21 cellular contexts compared by ENCODE assay signal in the genomic region with DNA sequence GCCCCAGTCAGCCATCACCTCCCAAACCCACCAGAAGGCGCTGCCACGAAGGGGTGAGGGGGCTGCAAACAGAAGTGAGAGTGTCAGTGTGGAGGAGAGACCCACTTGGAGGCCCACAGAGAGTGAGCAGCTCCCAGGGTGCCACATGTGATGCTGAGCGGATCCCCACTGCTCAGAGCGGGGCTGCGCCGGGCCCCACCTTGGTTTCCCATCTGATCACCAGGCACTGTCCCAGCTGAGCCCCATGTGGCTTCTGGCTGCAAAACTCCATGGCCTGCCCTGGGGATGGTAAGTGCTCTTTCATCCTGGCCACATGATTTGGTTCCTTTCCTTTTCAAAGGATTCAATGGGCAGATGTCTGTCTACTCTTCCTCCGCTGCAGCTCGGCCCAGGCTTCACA. TPM values are rescaled to one million over a fixed set of nuclear protein-coding genes. Genes with fewer than 3 reads are reported as not detected.
A peak's percentile ranks its signal among the peaks of the same experiment; 100 is the strongest.
DNase-seq lines count a peak whose midpoint lies in the region; ATAC-seq, FAIRE-seq and TF ChIP-seq lines count a peak whose summit lies in the region.
"Had no signal": no experiment of that assay in that cellular context is flagged by ENCODE, and none has a peak within 500 bp of the region (broad histone marks: within the 10 kb centered on the region; RNA-seq: fewer than 3 reads in every experiment).

No MANE protein-coding gene starts in this region.

- H3K36me3 Mint-ChIP-seq in neural progenitor cell = peaks cover 1% of the 10 kb centered on the region
- H3K36me3 Mint-ChIP-seq in type B pancreatic cell = no peaks in the 10 kb centered on the region
- H3K36me3 Mint-ChIP-seq: CD8-positive, alpha-beta memory T cell had no signal

- H3K4me1 Mint-ChIP-seq in neural progenitor cell = peaks cover 32% of the 10 kb centered on the region
- H3K4me1 Mint-ChIP-seq in type B pancreatic cell (ENCODE audit: unreplicated experiment) = peaks cover 11% of the 10 kb centered on the region
- H3K4me1 Mint-ChIP-seq: CD8-positive, alpha-beta memory T cell had no signal

- H3F3A ChIP-seq in neural progenitor cell (ENCODE audit: low read depth) = no peaks in the 10 kb centered on the region

- intact Hi-C loops in Right ventricle myocardium inferior (cut with DNase I) = no loop called here
- intact Hi-C loops in heart right ventricle (cut with DNase I) = no loop called here

- no peak overlapping the region for H2BK120ac ChIP-seq in H1 (replicated peaks; ENCODE audit: low read depth, low read length)

- no peak overlapping the region for H2AFZ ChIP-seq in H1 (ENCODE audit: low read length)
- peak overlapping the region; percentile 5 for H2AFZ ChIP-seq in neural progenitor cell (replicated peaks)

- H3K27ac ChIP-seq in heart right ventricle (no peak overlapping the region), H1 (ENCODE audit: low read depth, low read length) (no peak overlapping the region), neural progenitor cell (no peak overlapping the region)
- H3K27ac ChIP-seq: BLaER1 treated with 17β-estradiol and CSF1 and Interleukin-3, amounts not matched to agents 10 nM and 100 nM; RWPE1 had no signal

- CTCF ChIA-PET in H1 (lab: Charles Lee; ENCODE audit: partially characterized antibody) = interaction anchor here (0.8 to 1.7 kb wide), 6 partner anchors 10 to 296 kb away, joined by 3 to 4 read pairs (median 4); no protein-coding TSS in a partner anchor

- H4K5ac ChIP-seq in H1 (ENCODE audit: insufficient read length, low read depth, low read length) = no peak overlapping the region

- H2BK20ac ChIP-seq in H1 (ENCODE audit: low read length) = no peak overlapping the region

- H3K4ac ChIP-seq in H1 (replicated peaks; ENCODE audit: insufficient read length, low read depth, low read length) = no peak overlapping the region

- H3K23ac ChIP-seq in H1 (ENCODE audit: insufficient read length) = no peak overlapping the region

- H3K4me1 ChIP-seq in heart right ventricle (peaks cover 0 to 10% (median 6%) of the 10 kb centered on the region in 9 donors), H1 (replicated peaks in 1 of 4; ENCODE audit: control insufficient read depth in 3 of 4, insufficient read depth in 4 of 4, low read length in 3 of 4) (peaks cover 0 to 16% (median 9%) of the 10 kb centered on the region in 4 experiments; a peak in 6 of 7 replicates), neural progenitor cell (peaks cover 12% of the 10 kb centered on the region)

- H2BK12ac ChIP-seq in H1 (ENCODE audit: low read depth, low read length) = 0 out of 2 replicates have a peak overlapping the region, but pooled peaks have one; percentile 27

- no peak overlapping the region for H2AK5ac ChIP-seq in H1 (ENCODE audit: low read depth, low read length)

- TF ChIP-seq EP300 in H1 (IDR thresholded peaks at IDR 0.05; ENCODE audit: borderline replicate concordance in 1 of 2, low read depth in 2 of 2, low read length in 2 of 2) = no peak

- H3K18ac ChIP-seq in H1 (ENCODE audit: extremely low read depth, low read length) = no peak overlapping the region

- H3K9me3 ChIP-seq in heart right ventricle = no peaks in the 10 kb centered on the region
- no peaks in the 10 kb centered on the region for H3K9me3 ChIP-seq in H1 (ENCODE audit: insufficient read depth in 2 of 2, low read depth in 1 of 2, low read length in 1 of 2)
- no peaks in the 10 kb centered on the region for H3K9me3 ChIP-seq in neural progenitor cell (ENCODE audit: low read depth)
- H3K9me3 ChIP-seq: BLaER1 treated with 17β-estradiol and CSF1 and Interleukin-3, amounts not matched to agents 10 nM and 100 nM had no signal

- no peak overlapping the region for H3K27ac Mint-ChIP-seq in neural progenitor cell
- H3K27ac Mint-ChIP-seq in type B pancreatic cell = no peak overlapping the region
- H3K27ac Mint-ChIP-seq: CD8-positive, alpha-beta memory T cell had no signal

- no peak for TF ChIP-seq POLR2A in H1 (IDR thresholded peaks at IDR 0.05; ENCODE audit: control extremely low read depth in 1 of 2, low read depth in 2 of 2, low read length in 2 of 2)

- peaks cover 14% of the 10 kb centered on the region for H3K27me3 Mint-ChIP-seq in neural progenitor cell (ENCODE audit: insufficient read depth, low read depth)
- no peaks in the 10 kb centered on the region for H3K27me3 Mint-ChIP-seq in type B pancreatic cell

- ATAC-seq in Right ventricle myocardium inferior = no peak
- ATAC-seq in heart right ventricle = no peak
- no peak for ATAC-seq in GM18909 (IDR thresholded peaks at IDR 0.05; ENCODE audit: poor library complexity, unreplicated experiment)
- ATAC-seq: K562 had no signal

- no peak for FAIRE-seq in H1 (lab: Jason Lieb, UNC)
- FAIRE-seq: A204.1, G401.6, K562 had no signal

- H2BK15ac ChIP-seq in H1 (ENCODE audit: low read length) = no peak overlapping the region

- no peak overlapping the region for H3K4me2 ChIP-seq in H1 (ENCODE audit: insufficient read depth in 1 of 2, low read depth in 2 of 2, low read length in 2 of 2)
- no peak overlapping the region for H3K4me2 ChIP-seq in neural progenitor cell
- H3K4me2 ChIP-seq: BLaER1 treated with 17β-estradiol and CSF1 and Interleukin-3, amounts not matched to agents 10 nM and 100 nM had no signal

- WGBS in heart right ventricle, 2 donors = 92 to 93% methylated on average over 8 of the region's 8 CpGs
- 93% methylated on average over 8 of the region's 8 CpGs; no CpG with 5 or more reads in 1 of the 2 experiments for WGBS in H1 (ENCODE audit: extremely low coverage in 1 of 2, insufficient coverage in 1 of 2, insufficient read length in 1 of 2, insufficient replicate concordance in 2 of 2, low coverage in 1 of 2, low lambda C conversion rate in 2 of 2, missing lambda C conversion rate in 1 of 2), 2 experiments

- H3K27me3 ChIP-seq in heart right ventricle (peaks cover 0 to 51% (median 7%) of the 10 kb centered on the region in 7 donors), H1 (replicated peaks in 1 of 4; ENCODE audit: control insufficient read depth in 3 of 4, extremely low read depth in 1 of 4, insufficient read depth in 3 of 4, low read length in 3 of 4) (no peaks in the 10 kb centered on the region), neural progenitor cell (peaks cover 18% of the 10 kb centered on the region)
- H3K27me3 ChIP-seq: BLaER1 treated with 17β-estradiol and CSF1 and Interleukin-3, amounts not matched to agents 10 nM and 100 nM had no signal

- no peaks in the 10 kb centered on the region for H3K79me1 ChIP-seq in H1 (ENCODE audit: low read depth, low read length)

- TF ChIP-seq CTCF in heart right ventricle (IDR thresholded peaks at IDR 0.05) (no peak), H1 (IDR thresholded peaks at IDR 0.05; ENCODE audit: control extremely low read depth in 1 of 3, insufficient read depth in 1 of 3, low read depth in 1 of 3, low read length in 3 of 3) (peak in 2 of 3 experiments; percentile 3 to 8; a peak in 2 of 4 replicates), neural progenitor cell (IDR thresholded peaks at IDR 0.05) (no peak), type B pancreatic cell (conservative IDR thresholded peaks at IDR 0.05) (no peak)

- H2BK5ac ChIP-seq in H1 (ENCODE audit: low read depth, low read length) = no peak overlapping the region

- no peak; a peak in 1 of 4 replicates for TF ChIP-seq RAD21 in H1 (IDR thresholded peaks at IDR 0.05 in 1 of 2, conservative IDR thresholded peaks at IDR 0.05 in 1 of 2; ENCODE audit: low read depth in 2 of 2, low read length in 2 of 2)

- H3K36me3 ChIP-seq in heart right ventricle (no peaks in the 10 kb centered on the region), H1 (ENCODE audit: control insufficient read depth in 2 of 4, insufficient read depth in 4 of 4, low read length in 3 of 4) (no peaks in the 10 kb centered on the region), neural progenitor cell (no peaks in the 10 kb centered on the region)
- H3K36me3 ChIP-seq: BLaER1 treated with 17β-estradiol and CSF1 and Interleukin-3, amounts not matched to agents 10 nM and 100 nM had no signal

- H4K8ac ChIP-seq in H1 (ENCODE audit: extremely low read depth, insufficient read depth, low read length) = no peak overlapping the region

- no peak overlapping the region for H4K91ac ChIP-seq in H1 (replicated peaks; ENCODE audit: insufficient read length, low read length)

- H3K23me2 ChIP-seq in H1 (ENCODE audit: low read depth, low read length) = peaks cover 4% of the 10 kb centered on the region; the same call in 1 of the 2 replicates

- H3K9ac ChIP-seq in H1 (replicated peaks in 1 of 4; ENCODE audit: extremely low read depth in 1 of 4, low read depth in 3 of 4, low read length in 3 of 4) (no peak overlapping the region), neural progenitor cell (no peak overlapping the region)

- H3K4me3 Mint-ChIP-seq in neural progenitor cell = no peak overlapping the region
- no peak overlapping the region for H3K4me3 Mint-ChIP-seq in type B pancreatic cell
- H3K4me3 Mint-ChIP-seq: CD8-positive, alpha-beta memory T cell had no signal

- no peak overlapping the region for H3K56ac ChIP-seq in H1 (replicated peaks; ENCODE audit: insufficient read length, low read depth, low read length)

- DNase-seq in Right ventricle myocardium inferior (ENCODE audit: missing footprints) (peak; percentile 70), heart right ventricle (no peak), H1 (ENCODE audit: low read depth in 1 of 2, low spot score in 2 of 2) (no peak), neural progenitor cell (ENCODE audit: low spot score) (no peak), type B pancreatic cell (ENCODE audit: extremely low spot score, unreplicated experiment) (peak; percentile 47), NCI-H2171 (lab: John Stamatoyannopoulos, UW) (no peak)
- DNase-seq: CD8-positive, alpha-beta memory T cell; DND-41; GOT3; MV-4-11; NCI-H1417 treated with DMSO at 0.1 percent for 48 hours; NCI-H1930; NCI-H2171 treated with DMSO at 0.1 percent for 48 hours; NCI-H748 treated with DMSO at 0.1 percent for 48 hours; OCI-M1 had no signal

- H4K20me1 ChIP-seq in H1 (replicated peaks in 1 of 2; ENCODE audit: control insufficient read depth in 1 of 2, insufficient read depth in 2 of 2, low read length in 2 of 2) = no peaks in the 10 kb centered on the region
- no peaks in the 10 kb centered on the region for H4K20me1 ChIP-seq in neural progenitor cell (ENCODE audit: low read depth)
- H4K20me1 ChIP-seq: BLaER1 treated with 17β-estradiol and CSF1 and Interleukin-3, amounts not matched to agents 10 nM and 100 nM had no signal

- H3K4me3 ChIP-seq in heart right ventricle = no peak overlapping the region
- no peak overlapping the region for H3K4me3 ChIP-seq in H1 (ENCODE audit: extremely low read depth in 1 of 4, insufficient read depth in 2 of 4, low read depth in 3 of 4, low read length in 4 of 4)
- no peak overlapping the region for H3K4me3 ChIP-seq in neural progenitor cell
- H3K4me3 ChIP-seq: BLaER1 treated with 17β-estradiol and CSF1 and Interleukin-3, amounts not matched to agents 10 nM and 100 nM; K562 had no signal

- no peak overlapping the region for H3K14ac ChIP-seq in H1 (ENCODE audit: insufficient read length)

- POLR2A ChIA-PET in H1 (lab: Charles Lee; ENCODE audit: partially characterized antibody) = no interaction called here

- H3K9me3 Mint-ChIP-seq in neural progenitor cell (no peaks in the 10 kb centered on the region), type B pancreatic cell (no peaks in the 10 kb centered on the region)
- H3K9me3 Mint-ChIP-seq: CD8-positive, alpha-beta memory T cell had no signal

- H3K79me2 ChIP-seq in H1 (ENCODE audit: control insufficient read depth in 1 of 2, insufficient read depth in 2 of 2, low read length in 2 of 2) (no peaks in the 10 kb centered on the region), neural progenitor cell (ENCODE audit: low read depth) (no peaks in the 10 kb centered on the region)

RNA-seq across cellular contexts. Expression of a gene that starts 23.8 kb away (rescaled TPM):
- total RNA-seq in Right ventricle myocardium inferior (0.46 TPM), heart right ventricle (1 to 10 TPM in 4 of 10 donors, under 1 TPM in 6; 0.71 to 1.7 (median 0.94) TPM), neural progenitor cell (ENCODE audit: low replicate concordance) (2.6 TPM in 1 of 2 replicates, not detected in the other), type B pancreatic cell (ENCODE audit: low replicate concordance) (7.1 and 28.9 TPM in 2 replicates)
- polyA plus RNA-seq in heart right ventricle (1 to 10 TPM in 1 of 2 donors, under 1 TPM in 1; 0.70 to 1.6 TPM), H1 (2011; rRNA removed) (1.8 and 2.8 TPM in 2 replicates)
- total RNA-seq in H1 (2021; fragmentation: NEBNext Ultra II Directional; extraction: Animal tissue kit (Norgen Biotek cat#: 25700)) = 1.6 and 2.1 TPM in 2 replicates
- 2.0 TPM for polyA plus RNA-seq in H1 (2011; cell fraction: cytosol; rRNA removed)
- 7.3 TPM for polyA plus RNA-seq in H1 (2011; cell fraction: nucleus; rRNA removed)
- 1.2 to 1.9 TPM (median 1.4 TPM) in 4 replicates for polyA plus RNA-seq in H1 (2012, experiment 1 of 2)
- 0.79 TPM for polyA plus RNA-seq in H1 (2012, experiment 2 of 2)
- polyA plus RNA-seq in H1 (2013, experiment 1 of 2) = 2.3 TPM
- 2.0 TPM for polyA plus RNA-seq in H1 (2013, experiment 2 of 2)
- 0.13 and 0.24 TPM in 2 replicates for polyA minus RNA-seq in H1 (2011; rRNA and poly(A)+ RNA removed)
- polyA minus RNA-seq in H1 (2011; cell fraction: cytosol; rRNA and poly(A)+ RNA removed) = 3.4 TPM
- polyA minus RNA-seq in H1 (2011; cell fraction: nucleus; rRNA and poly(A)+ RNA removed) = 3.2 TPM
- polyA plus RNA-seq: CD8-positive, alpha-beta memory T cell had no signal

Comparison
In these comparisons a context has a peak if more than half of its experiments do, and no peak if none do; other contexts are left out.
1. DNase-seq: peak in Right ventricle myocardium inferior (single experiment) and type B pancreatic cell (single experiment); none in heart right ventricle (0 of 2), H1 (0 of 2), neural progenitor cell (single experiment) and NCI-H2171 (single experiment).
2. CTCF ChIP-seq: peak in H1 (2 of 3); none in heart right ventricle (0 of 9), neural progenitor cell (single experiment) and type B pancreatic cell (single experiment).